In the genomic region with DNA sequence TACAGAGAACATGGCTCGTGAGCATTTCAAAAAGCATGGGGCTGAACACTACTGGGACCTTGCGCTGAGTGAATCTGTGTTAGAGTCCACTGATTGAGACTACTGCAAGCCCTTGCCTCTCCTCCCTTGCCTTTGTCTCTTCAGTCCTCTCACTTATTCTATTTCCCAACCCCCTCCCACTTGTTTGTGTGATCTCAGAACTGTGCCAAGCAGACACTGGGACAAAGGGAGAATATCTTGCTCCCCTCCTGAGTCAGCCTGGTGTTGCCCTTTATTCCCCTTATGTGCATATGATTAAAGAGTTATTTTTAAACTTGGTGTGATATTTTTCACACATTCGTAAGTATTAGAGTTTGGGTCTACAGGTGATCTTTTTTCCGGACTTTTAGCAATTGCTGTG, we compare ENCODE assay signal across 28 cellular contexts.
"Had no signal": no experiment of that assay in that cellular context is flagged by ENCODE, and none has a peak within 500 bp of the region (broad histone marks: within the 10 kb centered on the region; RNA-seq: fewer than 3 reads in every experiment).

No MANE protein-coding gene starts in this region.

- H3K9me3 Mint-ChIP-seq: activated CD4-positive, alpha-beta memory T cell treated with anti-CD3 and anti-CD28 coated beads for 36 hours; activated CD4-positive, alpha-beta T cell treated with anti-CD3 and anti-CD28 coated beads, Interleukin-2, amount 10 ng/mL, durations not matched to agents 24 days and 14 days; activated T-helper 1 cell treated with anti-CD3 and anti-CD28 coated beads, Interleukin-12 subunit alpha, Interleukin-12 subunit beta, Interleukin-2, Interleukin-4 antibody, amounts not matched to agents 30 ng/mL and 10 ng/mL and 1 ng/mL, durations not matched to agents 14 hours and 24 hours and 36 hours; brain; effector memory CD8-positive, alpha-beta T cell; nephron progenitor cell; stimulated activated naive CD8-positive, alpha-beta T cell treated with anti-CD3 and anti-CD28 coated beads, Interleukin-15, Interleukin-2, amounts not matched to agents 100 ng/mL and 50 ng/mL, for 24 hours; type B pancreatic cell had no signal

- H3K4me1 ChIP-seq: adrenal gland, ascending aorta, heart right ventricle, parathyroid adenoma, spleen, vagina had no signal

- H3K27ac Mint-ChIP-seq: activated CD4-positive, alpha-beta memory T cell treated with anti-CD3 and anti-CD28 coated beads for 36 hours; activated CD4-positive, alpha-beta T cell treated with anti-CD3 and anti-CD28 coated beads, Interleukin-2, amount 10 ng/mL, durations not matched to agents 24 days and 14 days; activated T-helper 1 cell treated with anti-CD3 and anti-CD28 coated beads, Interleukin-12 subunit alpha, Interleukin-12 subunit beta, Interleukin-2, Interleukin-4 antibody, amounts not matched to agents 30 ng/mL and 10 ng/mL and 1 ng/mL, durations not matched to agents 14 hours and 24 hours and 36 hours; type B pancreatic cell had no signal

- H3K4me3 Mint-ChIP-seq: activated CD4-positive, alpha-beta memory T cell treated with anti-CD3 and anti-CD28 coated beads for 36 hours; activated CD4-positive, alpha-beta T cell treated with anti-CD3 and anti-CD28 coated beads, Interleukin-2, amount 10 ng/mL, durations not matched to agents 24 days and 14 days; activated naive CD8-positive, alpha-beta T cell; activated T-helper 1 cell treated with anti-CD3 and anti-CD28 coated beads, Interleukin-12 subunit alpha, Interleukin-12 subunit beta, Interleukin-2, Interleukin-4 antibody, amounts not matched to agents 30 ng/mL and 10 ng/mL and 1 ng/mL, durations not matched to agents 14 hours and 24 hours and 36 hours; brain; effector memory CD8-positive, alpha-beta T cell; nephron progenitor cell; stimulated activated naive CD8-positive, alpha-beta T cell treated with anti-CD3 and anti-CD28 coated beads, Interleukin-15, Interleukin-2, amounts not matched to agents 100 ng/mL and 50 ng/mL, for 24 hours; type B pancreatic cell had no signal

- H3K27me3 Mint-ChIP-seq: activated CD4-positive, alpha-beta memory T cell treated with anti-CD3 and anti-CD28 coated beads for 36 hours; activated CD4-positive, alpha-beta T cell treated with anti-CD3 and anti-CD28 coated beads, Interleukin-2, amount 10 ng/mL, durations not matched to agents 24 days and 14 days; activated naive CD8-positive, alpha-beta T cell; brain; effector memory CD8-positive, alpha-beta T cell; stimulated activated naive CD8-positive, alpha-beta T cell treated with anti-CD3 and anti-CD28 coated beads, Interleukin-15, Interleukin-2, amounts not matched to agents 100 ng/mL and 50 ng/mL, for 24 hours; type B pancreatic cell had no signal

- ATAC-seq: effector memory CD8-positive, alpha-beta T cell; left lobe of liver; SK-N-SH treated with all-trans-retinoic acid at 6 μM for 48 hours had no signal

- H3K4me3 ChIP-seq: adrenal gland, ascending aorta, cardiac muscle cell, heart right ventricle, lung, spleen, vagina had no signal

- H3K9me3 ChIP-seq: adrenal gland, ascending aorta, heart right ventricle, neutrophil, spleen, vagina had no signal

- H3K27ac ChIP-seq: adrenal gland, ascending aorta, cardiac muscle cell, heart right ventricle, neutrophil, parathyroid adenoma, spleen, vagina had no signal

- H3K27me3 ChIP-seq: adrenal gland, ascending aorta, cardiac muscle cell, heart right ventricle, neutrophil, spleen, vagina had no signal

- H3K4me1 Mint-ChIP-seq: activated CD4-positive, alpha-beta T cell treated with anti-CD3 and anti-CD28 coated beads, Interleukin-2, amount 10 ng/mL, durations not matched to agents 24 days and 14 days; brain; nephron progenitor cell had no signal

- DNase-seq: activated CD4-positive, alpha-beta memory T cell treated with anti-CD3 and anti-CD28 coated beads for 36 hours; activated CD4-positive, alpha-beta T cell treated with anti-CD3 and anti-CD28 coated beads, Interleukin-2, amount 10 ng/mL, durations not matched to agents 24 days and 14 days; activated CD4-positive, CD25-positive, alpha-beta regulatory T cell treated with anti-CD3 and anti-CD28 coated beads, Interleukin-2, amount 50 U/mL, for 72 hours; activated gamma-delta T cell; activated T-cell treated with anti-CD3 and anti-CD28 coated beads for 4 hours; adrenal gland; cortex of kidney; effector memory CD8-positive, alpha-beta T cell; foreskin fibroblast; heart right ventricle; nephron progenitor cell; right cardiac atrium; spleen; substantia nigra; T-helper 2 cell had no signal
